Comparison of ENCODE assay signal across 8 cellular contexts in genomic region chr10:79826496-79827215, GRCh38. TPM values are rescaled to one million over a fixed set of nuclear protein-coding genes. Genes with fewer than 3 reads are reported as not detected.
A peak's percentile ranks its signal among the peaks of the same experiment; 100 is the strongest.
DNase-seq lines count a peak whose midpoint lies in the region; ATAC-seq and TF ChIP-seq lines count a peak whose summit lies in the region.
"Not testable (repeated sequence)": the region's sequence is repeated elsewhere in the genome, so short reads cannot be mapped to it uniquely, and the experiment has no call there.

NUTM2E (plus strand) TSS chr10:79826739; CDS start chr10:79841741, 15,002 bp downstream.

- TF ChIP-seq CTCF in WERI-Rb-1 (IDR thresholded peaks at IDR 0.05; ENCODE audit: low read depth, low read length); MCF 10A (IDR thresholded peaks at IDR 0.05; ENCODE audit: unreplicated experiment): not testable (repeated sequence)

- peak within 1 kb of the TSS; percentile 81 for H3K4me3 Mint-ChIP-seq in MCF 10A (ENCODE audit: unreplicated experiment)

- not testable (repeated sequence) for H3K36me3 Mint-ChIP-seq in MCF 10A (ENCODE audit: insufficient read depth, unreplicated experiment)

- POLR2A ChIA-PET in MCF 10A (lab: Yijun Ruan, JAX): not testable (repeated sequence)

- not testable (repeated sequence) for H3K27me3 ChIP-seq in WERI-Rb-1 (ENCODE audit: insufficient read depth, low read depth, severe bottlenecking); iPS-18a (ENCODE audit: control insufficient read depth, insufficient read depth, low read length); aorta (ENCODE audit: control insufficient read depth in 1 of 2, insufficient read depth in 2 of 2, low read length in 1 of 2)

- H3K9me3 ChIP-seq in WERI-Rb-1 (ENCODE audit: severe bottlenecking); iPS-18a (ENCODE audit: control insufficient read depth, low read depth, low read length); aorta (ENCODE audit: control insufficient read depth, low read length): not testable (repeated sequence)

- WGBS in aorta, 2 donors: 0% methylated on average over 34 to 62 of the region's 78 CpGs

- ATAC-seq in GM18511 (IDR thresholded peaks at IDR 0.05; ENCODE audit: unreplicated experiment) (peak; percentile 95), HG02970 (IDR thresholded peaks at IDR 0.05; ENCODE audit: low FRiP score, unreplicated experiment) (peak; percentile 94), sciatic nerve (peak; percentile 100), aorta (ENCODE audit: low FRiP score) (peak; percentile 100)

- DNase-seq in NCI-H1694 treated with DMSO at 0.1 percent for 48 hours (lab: John Stamatoyannopoulos, UW): peak; percentile 82
- DNase-seq in WERI-Rb-1: peak; percentile 89
- DNase-seq in MCF 10A (ENCODE audit: unreplicated experiment): peak; percentile 62
- peak; percentile 82 for DNase-seq in sciatic nerve (ENCODE audit: low spot score)
- DNase-seq in aorta: peak; percentile 85 to 90

- TSS peak; percentile 25 for BruUV-seq in MCF 10A (replicated peaks; lab: Mats Ljungman, UMichigan)

- H3K27ac ChIP-seq in WERI-Rb-1 (peak within 1 kb of the TSS; percentile 74), aorta (ENCODE audit: low read depth in 1 of 2, low read length in 2 of 2) (peak within 1 kb of the TSS in 1 of 2 donors; percentile 95)
- H3K27ac ChIP-seq in iPS-18a (ENCODE audit: low read length): not testable (repeated sequence)

- H3K4me1 ChIP-seq in iPS-18a (ENCODE audit: control insufficient read depth, low read depth, low read length); aorta (ENCODE audit: control insufficient read depth in 1 of 2, insufficient read depth in 2 of 2, low read length in 2 of 2): not testable (repeated sequence)

- not testable (repeated sequence) for H3K27me3 Mint-ChIP-seq in MCF 10A (ENCODE audit: insufficient read depth, unreplicated experiment)

- CTCF ChIA-PET in MCF 10A (lab: Yijun Ruan, JAX): not testable (repeated sequence)

- peak within 1 kb of the TSS; percentile 86 for H3K27ac Mint-ChIP-seq in MCF 10A (ENCODE audit: low read depth, unreplicated experiment)

- peak within 1 kb of the TSS; percentile 54 for H3K4me3 ChIP-seq in WERI-Rb-1 (ENCODE audit: low read depth, low read length)
- peak within 1 kb of the TSS; percentile 55 for H3K4me3 ChIP-seq in iPS-18a (ENCODE audit: low read length)
- H3K4me3 ChIP-seq in aorta (ENCODE audit: low read length in 2 of 2): peak within 1 kb of the TSS; percentile 59 to 72

- intact Hi-C loops in MCF 10A (cut with micrococcal nuclease); sciatic nerve (cut with DNase I); aorta (cut with DNase I): not testable (repeated sequence)

- H3K9ac ChIP-seq in iPS-18a (ENCODE audit: low read length): peak within 1 kb of the TSS; percentile 59

- not testable (repeated sequence) for H3K4me1 Mint-ChIP-seq in MCF 10A (ENCODE audit: insufficient read depth, unreplicated experiment)

- not testable (repeated sequence) for H3K36me3 ChIP-seq in WERI-Rb-1; iPS-18a (ENCODE audit: control insufficient read depth, low read depth, low read length); aorta (ENCODE audit: control insufficient read depth in 1 of 2, insufficient read depth in 2 of 2, low read length in 1 of 2)

- H3K9me3 Mint-ChIP-seq in MCF 10A (ENCODE audit: unreplicated experiment): not testable (repeated sequence)

RNA-seq across cellular contexts. Expression of gene NUTM2E, which starts in this region (rescaled TPM):
- total RNA-seq in MCF 10A (2022) (0.12 and 0.37 TPM in 2 replicates), sciatic nerve (not detected), aorta (not detected)
- not detected for polyA plus RNA-seq in aorta

Comparison
In these comparisons a context has a peak if more than half of its experiments do, and no peak if none do; other contexts are left out.
1. Peak in DNase-seq in MCF 10A; RNA of the gene not detected or under 1 TPM.
2. Peak in DNase-seq and ATAC-seq in sciatic nerve; RNA of the gene not detected or under 1 TPM.
3. Peak in DNase-seq, ATAC-seq and H3K4me3 ChIP-seq in aorta; RNA of the gene not detected or under 1 TPM.